ENCODE assay signal across 20 cellular contexts in the genomic region with DNA sequence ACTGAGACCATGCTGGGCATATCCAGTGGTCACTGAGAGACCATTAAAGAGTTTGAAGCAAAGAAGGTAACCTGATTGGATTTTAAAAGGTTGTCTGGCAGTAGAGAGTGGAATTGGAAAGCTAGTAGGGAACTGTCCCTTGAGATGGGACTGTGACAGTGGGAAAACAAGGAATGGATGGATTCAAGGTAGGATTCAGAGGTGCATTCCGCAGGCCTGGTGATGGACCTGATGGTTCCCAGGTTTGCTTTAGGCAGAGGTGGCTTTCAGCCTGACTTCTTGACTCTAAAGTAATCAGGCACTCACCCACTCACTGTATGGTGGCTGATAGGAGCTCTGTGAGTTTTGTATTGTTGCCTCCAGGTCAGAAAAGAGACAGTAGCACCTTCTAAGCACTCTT.
DNase-seq lines count a peak whose midpoint lies in the region; FAIRE-seq and TF ChIP-seq lines count a peak whose summit lies in the region.
"Had no signal": no experiment of that assay in that cellular context is flagged by ENCODE, and none has a peak within 500 bp of the region (broad histone marks: within the 10 kb centered on the region; RNA-seq: fewer than 3 reads in every experiment).

No MANE protein-coding gene starts in this region.

- H3K27me3 ChIP-seq in H1 (replicated peaks in 1 of 4; ENCODE audit: control insufficient read depth in 3 of 4, extremely low read depth in 1 of 4, insufficient read depth in 3 of 4, low read length in 3 of 4) (no peaks in the 10 kb centered on the region), trophoblast cell (ENCODE audit: insufficient read depth, low read length) (no peaks in the 10 kb centered on the region), transverse colon (no peaks in the 10 kb centered on the region), BE2C (no peaks in the 10 kb centered on the region), Peyer's patch (no peaks in the 10 kb centered on the region)

- H3K4ac ChIP-seq in H1 (replicated peaks; ENCODE audit: insufficient read length, low read depth, low read length), result no peak overlapping the region
- H3K4ac ChIP-seq in trophoblast cell (ENCODE audit: low read depth, low read length), result peak overlapping the region; percentile 75

- no peak overlapping the region for H2BK15ac ChIP-seq in H1 (ENCODE audit: low read length)

- H3K79me1 ChIP-seq in H1 (ENCODE audit: low read depth, low read length), result no peaks in the 10 kb centered on the region; the same call in 1 of the 2 replicates
- H3K79me1 ChIP-seq in trophoblast cell (ENCODE audit: low read length), result peaks cover 27% of the 10 kb centered on the region

- H3K4me1 Mint-ChIP-seq in activated CD4-positive, alpha-beta T cell treated with anti-CD3 and anti-CD28 coated beads, Interleukin-2, amount 10 ng/mL, durations not matched to agents 24 days and 14 days, result peaks cover 12% of the 10 kb centered on the region

- H3K4me3 ChIP-seq in H1 (ENCODE audit: extremely low read depth in 1 of 4, insufficient read depth in 2 of 4, low read depth in 3 of 4, low read length in 4 of 4) (no peak overlapping the region), trophoblast cell (ENCODE audit: low read depth, low read length) (no peak overlapping the region), transverse colon (no peak overlapping the region), BE2C (ENCODE audit: low read depth, low read length) (no peak overlapping the region), Peyer's patch (no peak overlapping the region)

- no peak overlapping the region for H2AK5ac ChIP-seq in H1 (ENCODE audit: low read depth, low read length)
- peak overlapping the region; percentile 82 for H2AK5ac ChIP-seq in trophoblast cell (ENCODE audit: low read length)

- H4K8ac ChIP-seq in H1 (ENCODE audit: extremely low read depth, insufficient read depth, low read length) (no peak overlapping the region), trophoblast cell (ENCODE audit: low read depth, low read length) (peak overlapping the region; percentile 78)

- H3K18ac ChIP-seq in H1 (ENCODE audit: extremely low read depth, low read length) (no peak overlapping the region), trophoblast cell (ENCODE audit: low read length) (peak overlapping the region; percentile 82)

- H3K9me3 Mint-ChIP-seq in activated CD4-positive, alpha-beta T cell treated with anti-CD3 and anti-CD28 coated beads, Interleukin-2, amount 10 ng/mL, durations not matched to agents 24 days and 14 days, result no peaks in the 10 kb centered on the region
- H3K9me3 Mint-ChIP-seq: activated CD4-positive, alpha-beta T cell treated with anti-CD3 and anti-CD28 coated beads, Interleukin-2, amount 10 ng/mL, durations not matched to agents 7 days and 5 days; H9; naive thymus-derived CD4-positive, alpha-beta T cell had no signal

- H3K79me2 ChIP-seq in H1 (ENCODE audit: control insufficient read depth in 1 of 2, insufficient read depth in 2 of 2, low read length in 2 of 2) (no peaks in the 10 kb centered on the region), trophoblast cell (ENCODE audit: control insufficient read depth, insufficient read depth, low read length, poor library complexity) (peaks cover 7% of the 10 kb centered on the region)

- no peaks in the 10 kb centered on the region for H3K27me3 Mint-ChIP-seq in activated CD4-positive, alpha-beta T cell treated with anti-CD3 and anti-CD28 coated beads, Interleukin-2, amount 10 ng/mL, durations not matched to agents 24 days and 14 days
- H3K27me3 Mint-ChIP-seq: activated CD4-positive, alpha-beta T cell treated with anti-CD3 and anti-CD28 coated beads, Interleukin-2, amount 10 ng/mL, durations not matched to agents 7 days and 5 days; naive thymus-derived CD4-positive, alpha-beta T cell; progenitor cell of endocrine pancreas had no signal

- TF ChIP-seq CTCF in H1 (IDR thresholded peaks at IDR 0.05; ENCODE audit: control extremely low read depth in 1 of 3, insufficient read depth in 1 of 3, low read depth in 1 of 3, low read length in 3 of 3), result no peak
- no peak for TF ChIP-seq CTCF in transverse colon (IDR thresholded peaks at IDR 0.05)
- no peak for TF ChIP-seq CTCF in BE2C (IDR thresholded peaks at IDR 0.05; ENCODE audit: low read depth, low read length)
- no peak for TF ChIP-seq CTCF in Peyer's patch (IDR thresholded peaks at IDR 0.05)

- peaks cover 0 to 11% (median 6%) of the 10 kb centered on the region in 4 experiments; a peak in 4 of 8 replicates for H3K36me3 ChIP-seq in H1 (ENCODE audit: control insufficient read depth in 2 of 4, insufficient read depth in 4 of 4, low read length in 3 of 4)
- peaks cover 0 to 9% of the 10 kb centered on the region in 2 experiments for H3K36me3 ChIP-seq in trophoblast cell (ENCODE audit: control insufficient read depth in 1 of 2, insufficient read depth in 2 of 2, low read length in 2 of 2)
- H3K36me3 ChIP-seq in transverse colon, result no peaks in the 10 kb centered on the region
- H3K36me3 ChIP-seq in BE2C, result no peaks in the 10 kb centered on the region; the same call in 1 of the 2 replicates
- H3K36me3 ChIP-seq in Peyer's patch, result no peaks in the 10 kb centered on the region

- H3K27ac Mint-ChIP-seq in activated CD4-positive, alpha-beta T cell treated with anti-CD3 and anti-CD28 coated beads, Interleukin-2, amount 10 ng/mL, durations not matched to agents 24 days and 14 days, result no peak overlapping the region
- H3K27ac Mint-ChIP-seq: activated CD4-positive, alpha-beta T cell treated with anti-CD3 and anti-CD28 coated beads, Interleukin-2, amount 10 ng/mL, durations not matched to agents 7 days and 5 days; progenitor cell of endocrine pancreas had no signal

- peak; percentile 48 for DNase-seq in activated CD4-positive, alpha-beta T cell treated with anti-CD3 and anti-CD28 coated beads, Interleukin-2, amount 10 ng/mL, durations not matched to agents 24 days and 14 days
- DNase-seq in activated CD4-positive, alpha-beta T cell treated with anti-CD3 and anti-CD28 coated beads for 48 hours, result no peak
- DNase-seq in H1 (ENCODE audit: low read depth in 1 of 2, low spot score in 2 of 2) (no peak), trophoblast cell (no peak), transverse colon (no peak), BE2C (no peak), Peyer's patch (no peak), glomerular visceral epithelial cell (ENCODE audit: extremely low spot score) (no peak)
- DNase-seq: 8988T; activated CD4-positive, alpha-beta T cell treated with anti-CD3 and anti-CD28 coated beads, Interleukin-2, amount 10 ng/mL, durations not matched to agents 7 days and 5 days; activated naive CD4-positive, alpha-beta T cell treated with anti-CD3 and anti-CD28 coated beads, Interleukin-2, amount 50 U/mL, for 16 hours; DMS53; effector CD4-positive, alpha-beta T cell; H9; naive thymus-derived CD4-positive, alpha-beta T cell; NCI-H1436 treated with DMSO at 0.1 percent for 48 hours; NCI-H345; SIG-M5 had no signal

- no peak overlapping the region for H3K56ac ChIP-seq in H1 (replicated peaks; ENCODE audit: insufficient read length, low read depth, low read length)

- H4K12ac ChIP-seq in trophoblast cell (ENCODE audit: low read depth, low read length), result peak overlapping the region; percentile 45

- H2BK5ac ChIP-seq in H1 (ENCODE audit: low read depth, low read length), result 0 out of 2 replicates have a peak overlapping the region, but pooled peaks have one; percentile 36
- H2BK5ac ChIP-seq in trophoblast cell (ENCODE audit: low read depth, low read length, poor library complexity), result peak overlapping the region; percentile 95

- WGBS in H1 (ENCODE audit: extremely low coverage in 1 of 2, insufficient coverage in 1 of 2, insufficient read length in 1 of 2, insufficient replicate concordance in 2 of 2, low coverage in 1 of 2, low lambda C conversion rate in 2 of 2, missing lambda C conversion rate in 1 of 2), 2 experiments, result 85% methylated on average over 1 of the region's 1 CpG; no CpG with 5 or more reads in 1 of the 2 experiments
- no CpG with 5 or more reads among the region's 1 CpG for WGBS in trophoblast cell (ENCODE audit: extremely low coverage, insufficient coverage, insufficient read length)
- WGBS in transverse colon (ENCODE audit: low coverage in 1 of 2), 2 donors, result 92% methylated on average over 1 of the region's 1 CpG; no CpG with 5 or more reads in 1 of the 2 donors

- H2BK12ac ChIP-seq in H1 (ENCODE audit: low read depth, low read length), result no peak overlapping the region
- H2BK12ac ChIP-seq in trophoblast cell (ENCODE audit: low read length), result peak overlapping the region; percentile 98

- H3K14ac ChIP-seq in H1 (ENCODE audit: insufficient read length), result no peak overlapping the region
- H3K14ac ChIP-seq in trophoblast cell (ENCODE audit: low read length), result peak overlapping the region; percentile 85

- H3K4me3 Mint-ChIP-seq in activated CD4-positive, alpha-beta T cell treated with anti-CD3 and anti-CD28 coated beads, Interleukin-2, amount 10 ng/mL, durations not matched to agents 24 days and 14 days, result no peak overlapping the region
- H3K4me3 Mint-ChIP-seq: activated CD4-positive, alpha-beta T cell treated with anti-CD3 and anti-CD28 coated beads, Interleukin-2, amount 10 ng/mL, durations not matched to agents 7 days and 5 days; H9; naive thymus-derived CD4-positive, alpha-beta T cell had no signal

- H3K4me1 ChIP-seq in H1 (replicated peaks in 1 of 4; ENCODE audit: control insufficient read depth in 3 of 4, insufficient read depth in 4 of 4, low read length in 3 of 4) (peaks cover 0 to 5% (median 2%) of the 10 kb centered on the region in 4 experiments; a peak in 1 of 7 replicates), trophoblast cell (ENCODE audit: control insufficient read depth in 1 of 2, insufficient read depth in 2 of 2, low read length in 2 of 2) (peaks cover 32 to 43% of the 10 kb centered on the region in 2 experiments), transverse colon (peaks cover 0 to 27% (median 7%) of the 10 kb centered on the region in 4 donors), BE2C (no peaks in the 10 kb centered on the region; the same call in 1 of the 2 replicates), Peyer's patch (peaks cover 0 to 4% (median 0%) of the 10 kb centered on the region in 4 donors)

- no peak overlapping the region; the same call in 1 of the 2 replicates for H3K27ac ChIP-seq in H1 (ENCODE audit: low read depth, low read length)
- peak overlapping the region; percentile 97 for H3K27ac ChIP-seq in trophoblast cell (ENCODE audit: low read depth, low read length)
- peak overlapping the region; percentile 30 to 71 (median 60) for H3K27ac ChIP-seq in transverse colon
- peak overlapping the region in 2 of 4 donors; percentile 38 to 72 for H3K27ac ChIP-seq in Peyer's patch

- CTCF ChIA-PET in H1 (lab: Charles Lee; ENCODE audit: partially characterized antibody), result interaction anchor here (0.7 to 1.7 kb wide), 7 partner anchors 8 to 298 kb away, joined by 3 to 8 read pairs (median 4); no protein-coding TSS in a partner anchor

- H3K9me3 ChIP-seq in H1 (ENCODE audit: insufficient read depth in 2 of 2, low read depth in 1 of 2, low read length in 1 of 2), result no peaks in the 10 kb centered on the region
- H3K9me3 ChIP-seq in trophoblast cell (ENCODE audit: insufficient read depth, low read depth, low read length), result no peaks in the 10 kb centered on the region
- no peaks in the 10 kb centered on the region for H3K9me3 ChIP-seq in transverse colon
- H3K9me3 ChIP-seq in BE2C, result no peaks in the 10 kb centered on the region
- H3K9me3 ChIP-seq in Peyer's patch, result no peaks in the 10 kb centered on the region

- H3K23ac ChIP-seq in H1 (ENCODE audit: insufficient read length) (no peak overlapping the region), trophoblast cell (ENCODE audit: low read length) (no peak overlapping the region)

- no peak for TF ChIP-seq RAD21 in H1 (IDR thresholded peaks at IDR 0.05 in 1 of 2, conservative IDR thresholded peaks at IDR 0.05 in 1 of 2; ENCODE audit: low read depth in 2 of 2, low read length in 2 of 2)

- H2AFZ ChIP-seq in H1 (ENCODE audit: low read length) (no peak overlapping the region), trophoblast cell (ENCODE audit: insufficient read depth, low read length, poor library complexity) (peak overlapping the region; percentile 31)

- peaks cover 21% of the 10 kb centered on the region for H3K36me3 Mint-ChIP-seq in activated CD4-positive, alpha-beta T cell treated with anti-CD3 and anti-CD28 coated beads, Interleukin-2, amount 10 ng/mL, durations not matched to agents 24 days and 14 days (ENCODE audit: low read depth)

- no peaks in the 10 kb centered on the region for H3K23me2 ChIP-seq in H1 (ENCODE audit: low read depth, low read length)

- no peak overlapping the region for H4K5ac ChIP-seq in H1 (ENCODE audit: insufficient read length, low read depth, low read length)

- no peak for TF ChIP-seq EP300 in H1 (IDR thresholded peaks at IDR 0.05; ENCODE audit: borderline replicate concordance in 1 of 2, low read depth in 2 of 2, low read length in 2 of 2)
- TF ChIP-seq EP300 in transverse colon (IDR thresholded peaks at IDR 0.05; ENCODE audit: low read depth), result no peak

- POLR2A ChIA-PET in H1 (lab: Charles Lee; ENCODE audit: partially characterized antibody), result interaction anchor here (1.0 to 1.2 kb wide), 3 partner anchors 36 to 278 kb away, joined by 3 read pairs; a partner anchor contains a TSS

- no peak for FAIRE-seq in H1 (lab: Jason Lieb, UNC)
- FAIRE-seq: GM18507 had no signal

- H2BK120ac ChIP-seq in H1 (replicated peaks; ENCODE audit: low read depth, low read length), result no peak overlapping the region
- peak overlapping the region; percentile 98 for H2BK120ac ChIP-seq in trophoblast cell (ENCODE audit: insufficient read depth, low read length, poor library complexity)

- intact Hi-C loops in activated CD4-positive, alpha-beta T cell treated with anti-CD3 and anti-CD28 coated beads, Interleukin-2, amount 10 ng/mL, durations not matched to agents 24 days and 14 days (cut with micrococcal nuclease), result loop anchor here (1.0 to 2.0 kb wide), 4 partner anchors 7 to 146 kb away; a partner anchor contains a TSS
- intact Hi-C loops in transverse colon (cut with DNase I; ENCODE audit: low total_unique reads), result loop anchor here (10.0 kb wide), 1 partner anchor 146 kb away; a partner anchor contains a TSS

- H3K4me2 ChIP-seq in H1 (ENCODE audit: insufficient read depth in 1 of 2, low read depth in 2 of 2, low read length in 2 of 2) (no peak overlapping the region), trophoblast cell (ENCODE audit: low read length) (no peak overlapping the region)

- TF ChIP-seq POLR2A in H1 (IDR thresholded peaks at IDR 0.05; ENCODE audit: control extremely low read depth in 1 of 2, low read depth in 2 of 2, low read length in 2 of 2), result no peak
- TF ChIP-seq POLR2A in transverse colon (IDR thresholded peaks at IDR 0.05), result no peak
- TF ChIP-seq POLR2A in Peyer's patch (IDR thresholded peaks at IDR 0.05), result no peak

- H4K91ac ChIP-seq in H1 (replicated peaks; ENCODE audit: insufficient read length, low read length) (no peak overlapping the region), trophoblast cell (ENCODE audit: low read depth, low read length) (peak overlapping the region; percentile 96)

- in situ Hi-C loops in transverse colon (cut with MboI; ENCODE audit: low pct_ligation_motif_present in 1 of 4, low pct_unique_long_range_greater_than_20kb in 1 of 4, low sequenced_read_pairs in 3 of 4), result no loop called here

- H2BK20ac ChIP-seq in H1 (ENCODE audit: low read length), result no peak overlapping the region

- no peaks in the 10 kb centered on the region for H4K20me1 ChIP-seq in H1 (replicated peaks in 1 of 2; ENCODE audit: control insufficient read depth in 1 of 2, insufficient read depth in 2 of 2, low read length in 2 of 2)

- H3K9ac ChIP-seq in H1 (replicated peaks in 1 of 4; ENCODE audit: extremely low read depth in 1 of 4, low read depth in 3 of 4, low read length in 3 of 4) (no peak overlapping the region), trophoblast cell (ENCODE audit: low read length) (no peak overlapping the region)
